Comparison of ENCODE assay signal across 8 cellular contexts in the genomic region with DNA sequence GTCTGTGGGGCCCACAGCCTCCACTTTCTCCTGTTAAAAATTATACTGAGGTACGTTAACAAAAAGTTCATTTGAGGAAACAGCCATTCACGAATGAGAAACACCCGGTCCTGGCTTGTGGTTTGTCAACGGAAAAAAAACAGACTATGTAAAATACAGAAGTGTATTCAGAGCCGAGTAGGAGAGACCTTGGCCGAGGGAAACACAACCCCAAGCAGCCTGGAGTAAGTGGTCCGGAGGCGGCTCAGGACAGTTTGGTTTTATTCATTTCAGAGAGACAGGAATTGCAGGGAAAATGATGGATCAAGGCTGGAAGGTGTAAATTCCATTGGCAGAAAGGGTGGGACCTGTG. TPM values are rescaled to one million over a fixed set of nuclear protein-coding genes. Genes with fewer than 3 reads are reported as not detected.
A peak's percentile ranks its signal among the peaks of the same experiment; 100 is the strongest.
DNase-seq lines count a peak whose midpoint lies in the region; ATAC-seq and TF ChIP-seq lines count a peak whose summit lies in the region.

No MANE protein-coding gene starts in this region.

- intact Hi-C loops in OCI-LY7 (cut with micrococcal nuclease; ENCODE audit: unreplicated experiment), result no loop called here

- H3K79me2 ChIP-seq in OCI-LY7 (ENCODE audit: insufficient read depth, low read depth, low read length), result peaks cover 42% of the 10 kb centered on the region; the same call in 1 of the 2 replicates

- no peaks in the 10 kb centered on the region for H3K27me3 Mint-ChIP-seq in activated CD8-positive, alpha-beta memory T cell treated with anti-CD3 and anti-CD28 coated beads, Interleukin-2, amount 10 ng/mL, durations not matched to agents 7 days and 5 days

- H3K9me2 ChIP-seq in OCI-LY7 (ENCODE audit: insufficient read depth, low read length), result no peaks in the 10 kb centered on the region

- CTCF ChIA-PET in activated CD8-positive, alpha-beta memory T cell treated with anti-CD3 and anti-CD28 coated beads, Interleukin-2, amount 10 ng/mL, durations not matched to agents 7 days and 5 days (lab: Charles Lee), result interaction anchor here (1.4 to 1.6 kb wide), 2 partner anchors 51 to 75 kb away, joined by 3 to 4 read pairs; a partner anchor contains a TSS
- CTCF ChIA-PET in OCI-LY7 (lab: Charles Lee; ENCODE audit: unreplicated experiment), result no interaction called here

- H3K36me3 Mint-ChIP-seq in activated CD8-positive, alpha-beta memory T cell treated with anti-CD3 and anti-CD28 coated beads, Interleukin-2, amount 10 ng/mL, durations not matched to agents 7 days and 5 days, result peaks cover 30% of the 10 kb centered on the region

- TF ChIP-seq CTCF in OCI-LY7 (conservative IDR thresholded peaks at IDR 0.05; ENCODE audit: low read length) (no peak), epithelial cell of esophagus (IDR thresholded peaks at IDR 0.05; ENCODE audit: insufficient read depth, low read depth, low read length, missing control alignments) (no peak), neutrophil (IDR thresholded peaks at IDR 0.05) (no peak)

- peak overlapping the region; percentile 79 for H3K4me3 ChIP-seq in OCI-LY7 (ENCODE audit: low read depth, low read length, poor library complexity, severe bottlenecking)
- H3K4me3 ChIP-seq in epithelial cell of esophagus (ENCODE audit: low read length), result peak overlapping the region; percentile 43
- H3K4me3 ChIP-seq in neutrophil (ENCODE audit: low read depth in 1 of 2, low read length in 1 of 2), result peak overlapping the region; percentile 63 to 75

- peaks cover 20% of the 10 kb centered on the region for H3K4me1 ChIP-seq in OCI-LY7 (ENCODE audit: insufficient read depth, low read length, poor library complexity, severe bottlenecking)
- H3K4me1 ChIP-seq in neutrophil (ENCODE audit: control insufficient read depth in 1 of 2, insufficient read depth in 1 of 2, low read depth in 1 of 2, low read length in 1 of 2), result peaks cover 11 to 17% of the 10 kb centered on the region in 2 experiments

- BruUV-seq in OCI-LY7 (replicated peaks; lab: Mats Ljungman, UMichigan), result no TSS peak

- peak overlapping the region; percentile 77 for H3K4me2 ChIP-seq in OCI-LY7 (ENCODE audit: low read length)

- no peaks in the 10 kb centered on the region for H4K20me1 ChIP-seq in OCI-LY7 (ENCODE audit: insufficient read depth, low read length)

- H3K36me3 ChIP-seq in OCI-LY7 (ENCODE audit: insufficient read depth, low read length) (peaks cover 31% of the 10 kb centered on the region), neutrophil (no peaks in the 10 kb centered on the region)

- H3K27me3 ChIP-seq in neutrophil, result no peaks in the 10 kb centered on the region

- H3K27ac Mint-ChIP-seq in activated CD8-positive, alpha-beta memory T cell treated with anti-CD3 and anti-CD28 coated beads, Interleukin-2, amount 10 ng/mL, durations not matched to agents 7 days and 5 days, result peak overlapping the region; percentile 69

- H3K9me3 Mint-ChIP-seq in activated CD8-positive, alpha-beta memory T cell treated with anti-CD3 and anti-CD28 coated beads, Interleukin-2, amount 10 ng/mL, durations not matched to agents 7 days and 5 days (ENCODE audit: low read depth), result peaks cover 5% of the 10 kb centered on the region

- no peak for DNase-seq in activated CD8-positive, alpha-beta memory T cell treated with anti-CD3 and anti-CD28 coated beads, Interleukin-2, amount 10 ng/mL, durations not matched to agents 7 days and 5 days
- no peak for DNase-seq in activated CD8-positive, alpha-beta memory T cell treated with anti-CD3 and anti-CD28 coated beads for 24 hours
- peak; percentile 79 for DNase-seq in OCI-LY7 (ENCODE audit: low spot score)
- no peak for DNase-seq in epithelial cell of esophagus (ENCODE audit: low read depth)
- no peak for DNase-seq in NCI-H82 treated with DMSO at 0.1 percent for 48 hours (lab: John Stamatoyannopoulos, UW; ENCODE audit: unreplicated experiment)

- H3K4me1 Mint-ChIP-seq in activated CD8-positive, alpha-beta memory T cell treated with anti-CD3 and anti-CD28 coated beads, Interleukin-2, amount 10 ng/mL, durations not matched to agents 7 days and 5 days, result peaks cover 16% of the 10 kb centered on the region

- peak overlapping the region; percentile 89; the same call in 1 of the 2 replicates for H2AFZ ChIP-seq in OCI-LY7 (ENCODE audit: low read length)

- H3K4me3 Mint-ChIP-seq in activated CD8-positive, alpha-beta memory T cell treated with anti-CD3 and anti-CD28 coated beads, Interleukin-2, amount 10 ng/mL, durations not matched to agents 7 days and 5 days, result peak overlapping the region; percentile 81

- no peak for ATAC-seq in activated CD8-positive, alpha-beta memory T cell treated with anti-CD3 and anti-CD28 coated beads, Interleukin-2, amount 10 ng/mL, durations not matched to agents 7 days and 5 days
- ATAC-seq in HG02759 (IDR thresholded peaks at IDR 0.05; ENCODE audit: unreplicated experiment) (no peak), GM18519 (IDR thresholded peaks at IDR 0.05; ENCODE audit: low FRiP score, unreplicated experiment) (no peak)

- H3K9me3 ChIP-seq in OCI-LY7 (ENCODE audit: low read length), result no peaks in the 10 kb centered on the region; the same call in 1 of the 2 replicates
- H3K9me3 ChIP-seq in neutrophil, result peaks cover 15% of the 10 kb centered on the region

- H3K27ac ChIP-seq in OCI-LY7 (ENCODE audit: low read depth, low read length, poor library complexity, severe bottlenecking) (peak overlapping the region; percentile 61), neutrophil (peak overlapping the region; percentile 77)

- POLR2A ChIA-PET in OCI-LY7 (lab: Charles Lee), result no interaction called here

RNA-seq across cellular contexts. Expression of a gene that starts 0.7 kb away (rescaled TPM):
- 1 to 10 TPM; 6.0 to 6.2 TPM for total RNA-seq in activated CD8-positive, alpha-beta memory T cell treated with anti-CD3 and anti-CD28 coated beads, Interleukin-2, amount 10 ng/mL, durations not matched to agents 7 days and 5 days
- 38.1 and 40.2 TPM in 2 replicates for total RNA-seq in OCI-LY7 (2014; rRNA removed; shearing (Covaris generic))
- total RNA-seq in OCI-LY7 (2022), result 33.8 and 45.5 TPM in 2 replicates

RNA-seq across cellular contexts. Expression of a gene that starts 35.2 kb away (rescaled TPM):
- 10 to 100 TPM; 11.2 to 14.9 TPM for total RNA-seq in activated CD8-positive, alpha-beta memory T cell treated with anti-CD3 and anti-CD28 coated beads, Interleukin-2, amount 10 ng/mL, durations not matched to agents 7 days and 5 days
- 7.5 and 7.9 TPM in 2 replicates for total RNA-seq in OCI-LY7 (2014; rRNA removed; shearing (Covaris generic))
- total RNA-seq in OCI-LY7 (2022), result 15.2 and 16.6 TPM in 2 replicates

RNA-seq across cellular contexts. Expression of a gene that starts 38.3 kb away (rescaled TPM):
- total RNA-seq in activated CD8-positive, alpha-beta memory T cell treated with anti-CD3 and anti-CD28 coated beads, Interleukin-2, amount 10 ng/mL, durations not matched to agents 7 days and 5 days, result 1 to 10 TPM; 1.2 to 2.0 TPM
- total RNA-seq in OCI-LY7 (2014; rRNA removed; shearing (Covaris generic)), result 7.1 and 9.7 TPM in 2 replicates
- total RNA-seq in OCI-LY7 (2022), result 13.9 and 15.8 TPM in 2 replicates

RNA-seq across cellular contexts. Expression of a gene that starts 50.9 kb away (rescaled TPM):
- 1 to 10 TPM in 1 of 2 experiments, under 1 TPM in 1; 0.96 to 1.7 TPM for total RNA-seq in activated CD8-positive, alpha-beta memory T cell treated with anti-CD3 and anti-CD28 coated beads, Interleukin-2, amount 10 ng/mL, durations not matched to agents 7 days and 5 days
- total RNA-seq in OCI-LY7 (2014; rRNA removed; shearing (Covaris generic)), result 1.2 and 2.0 TPM in 2 replicates
- 6.2 and 7.9 TPM in 2 replicates for total RNA-seq in OCI-LY7 (2022)

Comparison
In these comparisons a context has a peak if more than half of its experiments do, and no peak if none do; other contexts are left out.
1. RNA of a gene that starts 0.7 kb away (total RNA-seq): 33.8 to 45.5 TPM in OCI-LY7; 6.0 to 6.2 TPM in activated CD8-positive, alpha-beta memory T cell treated with anti-CD3 and anti-CD28 coated beads, Interleukin-2, amount 10 ng/mL, durations not matched to agents 7 days and 5 days; every median in the first group is over 4 times any median in the second.
2. Peak in every context shown above with its lines, with median percentiles within 50 percentile points of each other: H3K4me3 ChIP-seq.